Comparison of ENCODE assay signal across 23 cellular contexts in genomic region chr16:78836802-78837489, GRCh38.
A peak's percentile ranks its signal among the peaks of the same experiment; 100 is the strongest.
DNase-seq lines count a peak whose midpoint lies in the region; ATAC-seq lines count a peak whose summit lies in the region.
"Had no signal": no experiment of that assay in that cellular context is flagged by ENCODE, and none has a peak within 500 bp of the region (broad histone marks: within the 10 kb centered on the region; RNA-seq: fewer than 3 reads in every experiment).

No MANE protein-coding gene starts in this region.

- no peaks in the 10 kb centered on the region for H3K4me1 ChIP-seq in CD4-positive, CD25-positive, alpha-beta regulatory T cell (ENCODE audit: control insufficient read depth, insufficient read depth, low read length, poor library complexity, severe bottlenecking)
- peaks cover 10% of the 10 kb centered on the region for H3K4me1 ChIP-seq in CD4-positive, alpha-beta memory T cell (ENCODE audit: insufficient read depth, low read length)
- H3K4me1 ChIP-seq: gastroesophageal sphincter, psoas muscle, tibial nerve had no signal

- H3K4me3 Mint-ChIP-seq in activated T-cell treated with anti-CD3 and anti-CD28 coated beads, Interleukin-2, amount 50 U/mL, for 72 hours: peak overlapping the region; percentile 56
- peak overlapping the region; percentile 1 to 76 (median 59) for H3K4me3 Mint-ChIP-seq in CD4-positive, CD25-positive, alpha-beta regulatory T cell
- peak overlapping the region; percentile 67 to 89 (median 78) for H3K4me3 Mint-ChIP-seq in CD4-positive, alpha-beta memory T cell
- peak overlapping the region; percentile 25 for H3K4me3 Mint-ChIP-seq in activated T-helper 1 cell treated with anti-CD3 and anti-CD28 coated beads, Interleukin-12 subunit alpha, Interleukin-12 subunit beta, Interleukin-2, Interleukin-4 antibody, amounts not matched to agents 30 ng/mL and 10 ng/mL and 1 ng/mL, durations not matched to agents 14 hours and 24 hours and 36 hours
- H3K4me3 Mint-ChIP-seq: CD14-positive monocyte, mesothelial cell of epicardium had no signal

- H3K4me3 ChIP-seq in CD4-positive, CD25-positive, alpha-beta regulatory T cell (ENCODE audit: low read depth, low read length): peak overlapping the region; percentile 78
- peak overlapping the region in 1 of 2 donors; percentile 17 for H3K4me3 ChIP-seq in CD4-positive, alpha-beta memory T cell (ENCODE audit: low read length in 2 of 2)
- H3K4me3 ChIP-seq: coronary artery, gastroesophageal sphincter, psoas muscle, tibial nerve had no signal

- DNase-seq in activated T-cell treated with anti-CD3 and anti-CD28 coated beads, Interleukin-2, amount 50 U/mL, for 72 hours: peak in 1 of 2 donors; percentile 21
- DNase-seq in activated T-cell treated with anti-CD3 and anti-CD28 coated beads for 4 hours (no peak), NCI-H526 (lab: John Stamatoyannopoulos, UW) (no peak), NCI-H2029 treated with DMSO at 0.1 percent for 48 hours (lab: John Stamatoyannopoulos, UW) (no peak)
- DNase-seq in CD4-positive, CD25-positive, alpha-beta regulatory T cell: peak in 2 of 3 donors; percentile 0 to 46
- peak in 2 of 5 donors; percentile 1 for DNase-seq in CD4-positive, alpha-beta memory T cell
- DNase-seq in activated T-helper 1 cell treated with anti-CD3 and anti-CD28 coated beads, Interleukin-12 subunit alpha, Interleukin-12 subunit beta, Interleukin-2, Interleukin-4 antibody, amounts not matched to agents 30 ng/mL and 10 ng/mL and 1 ng/mL, durations not matched to agents 14 hours and 24 hours and 36 hours (ENCODE audit: low spot score): no peak
- DNase-seq: activated effector memory CD4-positive, alpha-beta T cell treated with anti-CD3 and anti-CD28 coated beads, Interleukin-2, amount 50 U/mL, for 16 hours; GF-D8; hypothalamus; naive thymus-derived CD4-positive, alpha-beta T cell; NCI-H1092; NCI-H187; NCI-H2227 treated with DMSO at 0.1 percent for 48 hours; nucleus accumbens; psoas muscle; stimulated activated CD4-positive, alpha-beta T cell treated with anti-CD3 and anti-CD28 coated beads, Interleukin-4, amount 100 ng/mL, for 4 hours had no signal

- no peaks in the 10 kb centered on the region for H3K9me3 Mint-ChIP-seq in activated T-cell treated with anti-CD3 and anti-CD28 coated beads, Interleukin-2, amount 50 U/mL, for 72 hours
- H3K9me3 Mint-ChIP-seq in CD4-positive, CD25-positive, alpha-beta regulatory T cell: no peaks in the 10 kb centered on the region
- no peaks in the 10 kb centered on the region for H3K9me3 Mint-ChIP-seq in CD4-positive, alpha-beta memory T cell
- H3K9me3 Mint-ChIP-seq in activated T-helper 1 cell treated with anti-CD3 and anti-CD28 coated beads, Interleukin-12 subunit alpha, Interleukin-12 subunit beta, Interleukin-2, Interleukin-4 antibody, amounts not matched to agents 30 ng/mL and 10 ng/mL and 1 ng/mL, durations not matched to agents 14 hours and 24 hours and 36 hours: no peaks in the 10 kb centered on the region

- no peak overlapping the region for H3K27ac ChIP-seq in CD4-positive, CD25-positive, alpha-beta regulatory T cell (ENCODE audit: insufficient read depth, low read length, poor library complexity, severe bottlenecking)
- no peak overlapping the region for H3K27ac ChIP-seq in CD4-positive, alpha-beta memory T cell (ENCODE audit: low read depth, low read length)
- H3K27ac ChIP-seq: coronary artery, gastroesophageal sphincter, psoas muscle, tibial nerve had no signal

- no peaks in the 10 kb centered on the region for H3K27me3 ChIP-seq in CD4-positive, CD25-positive, alpha-beta regulatory T cell (ENCODE audit: control insufficient read depth, insufficient read depth, low read length)
- H3K27me3 ChIP-seq in CD4-positive, alpha-beta memory T cell (ENCODE audit: insufficient read depth, low read length): no peaks in the 10 kb centered on the region
- H3K27me3 ChIP-seq: gastroesophageal sphincter, tibial nerve had no signal

- peak; percentile 74 to 92 for ATAC-seq in activated T-cell treated with anti-CD3 and anti-CD28 coated beads, Interleukin-2, amount 50 U/mL, for 72 hours (replicated peaks in 1 of 2)
- no peak for ATAC-seq in CD4-positive, CD25-positive, alpha-beta regulatory T cell (ENCODE audit: low read depth in 2 of 2)
- ATAC-seq: gastroesophageal sphincter; left lobe of liver; naive thymus-derived CD4-positive, alpha-beta T cell; psoas muscle had no signal

- no peaks in the 10 kb centered on the region for H3K36me3 Mint-ChIP-seq in activated T-cell treated with anti-CD3 and anti-CD28 coated beads, Interleukin-2, amount 50 U/mL, for 72 hours (ENCODE audit: insufficient read depth in 2 of 2)
- no peaks in the 10 kb centered on the region for H3K36me3 Mint-ChIP-seq in CD4-positive, CD25-positive, alpha-beta regulatory T cell
- H3K36me3 Mint-ChIP-seq in CD4-positive, alpha-beta memory T cell: no peaks in the 10 kb centered on the region
- no peaks in the 10 kb centered on the region for H3K36me3 Mint-ChIP-seq in activated T-helper 1 cell treated with anti-CD3 and anti-CD28 coated beads, Interleukin-12 subunit alpha, Interleukin-12 subunit beta, Interleukin-2, Interleukin-4 antibody, amounts not matched to agents 30 ng/mL and 10 ng/mL and 1 ng/mL, durations not matched to agents 14 hours and 24 hours and 36 hours (ENCODE audit: low read depth)
- H3K36me3 Mint-ChIP-seq: CD14-positive monocyte, mesothelial cell of epicardium had no signal

- H3K27ac Mint-ChIP-seq in activated T-cell treated with anti-CD3 and anti-CD28 coated beads, Interleukin-2, amount 50 U/mL, for 72 hours: peak overlapping the region; percentile 93
- H3K27ac Mint-ChIP-seq in CD4-positive, CD25-positive, alpha-beta regulatory T cell: peak overlapping the region in 2 of 3 donors; percentile 49 to 70
- peak overlapping the region in 6 of 7 donors; percentile 20 to 87 (median 75) for H3K27ac Mint-ChIP-seq in CD4-positive, alpha-beta memory T cell
- peak overlapping the region; percentile 86 for H3K27ac Mint-ChIP-seq in activated T-helper 1 cell treated with anti-CD3 and anti-CD28 coated beads, Interleukin-12 subunit alpha, Interleukin-12 subunit beta, Interleukin-2, Interleukin-4 antibody, amounts not matched to agents 30 ng/mL and 10 ng/mL and 1 ng/mL, durations not matched to agents 14 hours and 24 hours and 36 hours
- H3K27ac Mint-ChIP-seq: CD14-positive monocyte, mesothelial cell of epicardium had no signal

- no peaks in the 10 kb centered on the region for H3K27me3 Mint-ChIP-seq in activated T-cell treated with anti-CD3 and anti-CD28 coated beads, Interleukin-2, amount 50 U/mL, for 72 hours (ENCODE audit: low read depth)
- H3K27me3 Mint-ChIP-seq in CD4-positive, CD25-positive, alpha-beta regulatory T cell: no peaks in the 10 kb centered on the region
- no peaks in the 10 kb centered on the region for H3K27me3 Mint-ChIP-seq in CD4-positive, alpha-beta memory T cell
- peaks cover 3% of the 10 kb centered on the region for H3K27me3 Mint-ChIP-seq in activated T-helper 1 cell treated with anti-CD3 and anti-CD28 coated beads, Interleukin-12 subunit alpha, Interleukin-12 subunit beta, Interleukin-2, Interleukin-4 antibody, amounts not matched to agents 30 ng/mL and 10 ng/mL and 1 ng/mL, durations not matched to agents 14 hours and 24 hours and 36 hours (ENCODE audit: insufficient read depth)
- H3K27me3 Mint-ChIP-seq: naive thymus-derived CD4-positive, alpha-beta T cell had no signal

- CTCF ChIA-PET in CD4-positive, alpha-beta memory T cell (lab: Charles Lee; ENCODE audit: partially characterized antibody): no interaction called here

- no peaks in the 10 kb centered on the region for H3K4me1 Mint-ChIP-seq in activated T-cell treated with anti-CD3 and anti-CD28 coated beads, Interleukin-2, amount 50 U/mL, for 72 hours (ENCODE audit: low read depth)
- H3K4me1 Mint-ChIP-seq in CD4-positive, CD25-positive, alpha-beta regulatory T cell: peaks cover 4 to 12% (median 8%) of the 10 kb centered on the region in 4 donors
- H3K4me1 Mint-ChIP-seq in CD4-positive, alpha-beta memory T cell: peaks cover 13 to 20% (median 14%) of the 10 kb centered on the region in 4 donors
- peaks cover 11% of the 10 kb centered on the region for H3K4me1 Mint-ChIP-seq in activated T-helper 1 cell treated with anti-CD3 and anti-CD28 coated beads, Interleukin-12 subunit alpha, Interleukin-12 subunit beta, Interleukin-2, Interleukin-4 antibody, amounts not matched to agents 30 ng/mL and 10 ng/mL and 1 ng/mL, durations not matched to agents 14 hours and 24 hours and 36 hours (ENCODE audit: low read depth)
- H3K4me1 Mint-ChIP-seq: CD14-positive monocyte, mesothelial cell of epicardium had no signal

- intact Hi-C loops in CD4-positive, alpha-beta memory T cell (cut with micrococcal nuclease): no loop called here
- intact Hi-C loops in activated T-helper 1 cell treated with anti-CD3 and anti-CD28 coated beads, Interleukin-12 subunit alpha, Interleukin-12 subunit beta, Interleukin-2, Interleukin-4 antibody, amounts not matched to agents 30 ng/mL and 10 ng/mL and 1 ng/mL, durations not matched to agents 14 hours and 24 hours and 36 hours (cut with micrococcal nuclease): loop anchor here (2.0 to 5.0 kb wide), 3 partner anchors 45 to 64 kb away; no protein-coding TSS in a partner anchor

- no peaks in the 10 kb centered on the region for H3K9me3 ChIP-seq in CD4-positive, CD25-positive, alpha-beta regulatory T cell (ENCODE audit: control insufficient read depth in 2 of 2, low read length in 2 of 2)
- H3K9me3 ChIP-seq in CD4-positive, alpha-beta memory T cell (ENCODE audit: control insufficient read depth in 1 of 2, low read length in 2 of 2): no peaks in the 10 kb centered on the region
- H3K9me3 ChIP-seq: gastroesophageal sphincter, psoas muscle, tibial nerve had no signal

- POLR2A ChIA-PET in CD4-positive, alpha-beta memory T cell (lab: Charles Lee; ENCODE audit: partially characterized antibody): no interaction called here

- no peaks in the 10 kb centered on the region for H3K36me3 ChIP-seq in CD4-positive, CD25-positive, alpha-beta regulatory T cell (ENCODE audit: control insufficient read depth, insufficient read depth, low read length)
- no peaks in the 10 kb centered on the region for H3K36me3 ChIP-seq in CD4-positive, alpha-beta memory T cell (ENCODE audit: insufficient read depth, low read length)
- H3K36me3 ChIP-seq: gastroesophageal sphincter, tibial nerve had no signal

Comparison
In these comparisons a context has a peak if more than half of its experiments do, and no peak if none do; other contexts are left out.
1. ATAC-seq: peak in activated T-cell treated with anti-CD3 and anti-CD28 coated beads, Interleukin-2, amount 50 U/mL, for 72 hours (2 of 2); none in CD4-positive, CD25-positive, alpha-beta regulatory T cell (0 of 2).
2. DNase-seq: peak in CD4-positive, CD25-positive, alpha-beta regulatory T cell (2 of 3); none in activated T-cell treated with anti-CD3 and anti-CD28 coated beads for 4 hours (single experiment), activated T-helper 1 cell treated with anti-CD3 and anti-CD28 coated beads, Interleukin-12 subunit alpha, Interleukin-12 subunit beta, Interleukin-2, Interleukin-4 antibody, amounts not matched to agents 30 ng/mL and 10 ng/mL and 1 ng/mL, durations not matched to agents 14 hours and 24 hours and 36 hours (single experiment), NCI-H526 (0 of 2) and NCI-H2029 treated with DMSO at 0.1 percent for 48 hours (single experiment).
3. H3K4me3 Mint-ChIP-seq: peak in every context shown above with its lines; median percentile 78 in CD4-positive, alpha-beta memory T cell; 59 in CD4-positive, CD25-positive, alpha-beta regulatory T cell; 56 in activated T-cell treated with anti-CD3 and anti-CD28 coated beads, Interleukin-2, amount 50 U/mL, for 72 hours; 25 in activated T-helper 1 cell treated with anti-CD3 and anti-CD28 coated beads, Interleukin-12 subunit alpha, Interleukin-12 subunit beta, Interleukin-2, Interleukin-4 antibody, amounts not matched to agents 30 ng/mL and 10 ng/mL and 1 ng/mL, durations not matched to agents 14 hours and 24 hours and 36 hours.
4. Peak in every context shown above with its lines, with median percentiles within 50 percentile points of each other: H3K27ac Mint-ChIP-seq.